Comparison of ENCODE assay signal across 8 cellular contexts in genomic region chr4:2417765-2418651, GRCh38. TPM values are rescaled to one million over a fixed set of nuclear protein-coding genes. Genes with fewer than 3 reads are reported as not detected.
A peak's percentile ranks its signal among the peaks of the same experiment; 100 is the strongest.
DNase-seq lines count a peak whose midpoint lies in the region; ATAC-seq and TF ChIP-seq lines count a peak whose summit lies in the region.

Gene ZFYVE28, minus strand, starts transcription at chr4:2418645. Its CDS starts 322 bp downstream, at chr4:2418323.

- DNase-seq in epithelial cell of proximal tubule (ENCODE audit: low read depth) (no peak), NCI-H1048 (lab: John Stamatoyannopoulos, UW) (no peak), GM10248 (ENCODE audit: extremely low spot score) (no peak)
- no peak for DNase-seq in stimulated activated CD4-positive, alpha-beta T cell treated with anti-CD3 and anti-CD28 coated beads, Interleukin-12 subunit alpha, Interleukin-12 subunit beta, amount 100 ng/mL, for 4 hours

- ATAC-seq in HG02943 (IDR thresholded peaks at IDR 0.05; ENCODE audit: low read depth, unreplicated experiment), result peak; percentile 8

- peak within 1 kb of the TSS; percentile 74 for H3K4me3 ChIP-seq in DOHH2 (ENCODE audit: low read length)
- H3K4me3 ChIP-seq in epithelial cell of proximal tubule (ENCODE audit: low read depth, low read length), result peak within 1 kb of the TSS; percentile 68
- H3K4me3 ChIP-seq in neuron (ENCODE audit: low read length), result peak within 1 kb of the TSS; percentile 50

- H3K9me3 ChIP-seq in DOHH2 (ENCODE audit: control insufficient read depth, insufficient read depth, low read length) (no peaks in the 10 kb centered on the region), neuron (ENCODE audit: low read length) (peaks cover 3% of the 10 kb centered on the region)

- TF ChIP-seq CTCF in DOHH2 (IDR thresholded peaks at IDR 0.05; ENCODE audit: low read depth, low read length, poor library complexity, severe bottlenecking) (no peak), epithelial cell of proximal tubule (conservative IDR thresholded peaks at IDR 0.05; ENCODE audit: low read depth, low read length) (no peak), GM10248 (IDR thresholded peaks at IDR 0.05; ENCODE audit: control extremely low read depth, extremely low read depth, low read depth, missing control alignments) (no peak)

- no peak within 1 kb of the TSS for H3K27ac ChIP-seq in DOHH2 (ENCODE audit: low read depth, low read length)

- no peaks in the 10 kb centered on the region for H3F3A ChIP-seq in DOHH2 (ENCODE audit: control insufficient read depth, insufficient read depth)

- H2AFZ ChIP-seq in neuron (ENCODE audit: low read depth, low read length), result peak within 1 kb of the TSS; percentile 93

- no peaks in the 10 kb centered on the region for H3K79me2 ChIP-seq in DOHH2 (ENCODE audit: control insufficient read depth, low read length)

- H3K4me1 ChIP-seq in DOHH2 (ENCODE audit: control insufficient read depth, low read length), result peaks cover 14% of the 10 kb centered on the region
- peaks cover 10% of the 10 kb centered on the region for H3K4me1 ChIP-seq in neuron (ENCODE audit: insufficient read depth, low read length)

- peaks cover 78% of the 10 kb centered on the region for H3K27me3 ChIP-seq in DOHH2 (ENCODE audit: control insufficient read depth, low read length)
- peaks cover 79% of the 10 kb centered on the region for H3K27me3 ChIP-seq in neuron (ENCODE audit: insufficient read depth, low read length)

- CTCF ChIA-PET in GM10248 (lab: Yijun Ruan, JAX), result interaction anchor here (0.9 to 1.2 kb wide), 4 partner anchors 9 to 197 kb away, joined by 4 to 6 read pairs (median 4); no protein-coding TSS in a partner anchor

- H3K36me3 ChIP-seq in DOHH2 (ENCODE audit: control insufficient read depth, low read length) (no peaks in the 10 kb centered on the region), neuron (ENCODE audit: insufficient read depth, low read length) (no peaks in the 10 kb centered on the region)

- H3K9me2 ChIP-seq in DOHH2 (replicated peaks; ENCODE audit: control insufficient read depth, low read length), result no peaks in the 10 kb centered on the region

- no peaks in the 10 kb centered on the region for H4K20me1 ChIP-seq in DOHH2 (ENCODE audit: control insufficient read depth, insufficient read depth, low read depth, low read length)

- POLR2A ChIA-PET in GM10248 (lab: Yijun Ruan, JAX), result interaction anchor here (0.7 kb wide), 1 partner anchor 50 kb away, joined by 3 read pairs; no protein-coding TSS in a partner anchor

- H3K4me2 ChIP-seq in DOHH2 (ENCODE audit: low read length), result peak within 1 kb of the TSS; percentile 93

- intact Hi-C loops in T-helper 1 cell treated with Interleukin-12 subunit alpha and Interleukin-12 subunit beta and Interleukin-4 antibody, amounts not matched to agents 30 ng/mL and 1 ng/mL, for 36 hours (cut with micrococcal nuclease), result loop anchor here (1.0 to 10.0 kb wide), 16 partner anchors 51 to 1153 kb away; partner anchors contain the start of genes FAM193A, FAM53A, GRK4 and HAUS3

RNA-seq across cellular contexts. Expression of gene ZFYVE28, which starts in this region (rescaled TPM):
- 21.2 and 21.6 TPM in 2 replicates for total RNA-seq in T-helper 1 cell treated with Interleukin-12 subunit alpha and Interleukin-12 subunit beta and Interleukin-4 antibody, amounts not matched to agents 30 ng/mL and 1 ng/mL, for 36 hours
- 0.58 and 1.8 TPM in 2 replicates for total RNA-seq in epithelial cell of proximal tubule
